Comparison of ENCODE assay signal across 1 cellular context in genomic region chrX:56564182-56564885, GRCh38.
A peak's percentile ranks its signal among the peaks of the same experiment; 100 is the strongest.
TF ChIP-seq lines count a peak whose summit lies in the region.

No MANE protein-coding gene starts in this region.

TF ChIP-seq in K562, 482 proteins besides CTCF, POLR2A, EP300 and RAD21 (continued from another document):
- TF ChIP-seq BCLAF1 (IDR thresholded peaks at IDR 0.05; ENCODE audit: borderline replicate concordance in 1 of 2, control insufficient read depth in 1 of 2, low read depth in 2 of 2, low read length in 1 of 2) (no peak), ZNF408 (CRISPR knock-in tag; IDR thresholded peaks at IDR 0.05; ENCODE audit: low read depth) (no peak), ATF3 (IDR thresholded peaks at IDR 0.05) (peak; percentile 58; the same call in 1 of the 2 replicates), ATF3 (CRISPR knock-in tag; conservative IDR thresholded peaks at IDR 0.05) (no peak), PPARD (CRISPR knock-in tag; IDR thresholded peaks at IDR 0.05) (no peak), DLX4 (CRISPR knock-in tag; IDR thresholded peaks at IDR 0.05) (no peak), CEBPG (CRISPR knock-in tag; IDR thresholded peaks at IDR 0.05) (no peak), CEBPG (tag; conservative IDR thresholded peaks at IDR 0.05 in 1 of 2, IDR thresholded peaks at IDR 0.05 in 1 of 2) (peak in 1 of 2 experiments; percentile 23; a peak in 1 of 4 replicates), AFF1 (IDR thresholded peaks at IDR 0.05; ENCODE audit: low read depth in 1 of 2, partially characterized antibody in 2 of 2) (no peak)
